7 cellular contexts compared by ENCODE assay signal in genomic region chr3:115239717-115240116, GRCh38.
DNase-seq lines count a peak whose midpoint lies in the region; ATAC-seq and TF ChIP-seq lines count a peak whose summit lies in the region.

No MANE protein-coding gene starts in this region.

- no peak overlapping the region for H3K27ac Mint-ChIP-seq in progenitor cell of endocrine pancreas

- peak overlapping the region in 8 of 10 donors; percentile 3 to 87 (median 54) for H3K27ac ChIP-seq in heart right ventricle

- no peaks in the 10 kb centered on the region for H3K36me3 ChIP-seq in heart right ventricle

- intact Hi-C loops in heart right ventricle (cut with DNase I) = no loop called here

- H3K9me3 Mint-ChIP-seq in progenitor cell of endocrine pancreas (ENCODE audit: low read depth) = no peaks in the 10 kb centered on the region

- DNase-seq in NCI-H1092 treated with DMSO at 0.1 percent for 48 hours (lab: John Stamatoyannopoulos, UW) (peak; percentile 80), T1000 (lab: John Stamatoyannopoulos, UW) (peak; percentile 74), heart right ventricle (peak; percentile 13 to 70), smooth muscle cell of the brain vasculature (ENCODE audit: low read depth, low spot score) (peak; percentile 69), progenitor cell of endocrine pancreas (ENCODE audit: low spot score, unreplicated experiment) (no peak)
- DNase-seq in activated CD4-positive, alpha-beta T cell treated with anti-CD3 and anti-CD28 coated beads, Interleukin-2, amount 50 U/mL, for 1 hour = no peak

- H3K4me3 Mint-ChIP-seq in progenitor cell of endocrine pancreas (ENCODE audit: low read depth) = no peak overlapping the region

- no peak for TF ChIP-seq CTCF in heart right ventricle (IDR thresholded peaks at IDR 0.05)
- no peak for TF ChIP-seq CTCF in progenitor cell of endocrine pancreas (IDR thresholded peaks at IDR 0.05; ENCODE audit: unreplicated experiment)

- H3K27me3 Mint-ChIP-seq in progenitor cell of endocrine pancreas = no peaks in the 10 kb centered on the region

- no peaks in the 10 kb centered on the region for H3K27me3 ChIP-seq in heart right ventricle

- H3K9me3 ChIP-seq in heart right ventricle = no peaks in the 10 kb centered on the region

- H3K4me1 Mint-ChIP-seq in progenitor cell of endocrine pancreas (ENCODE audit: low read depth) = no peaks in the 10 kb centered on the region

- H3K4me3 ChIP-seq in heart right ventricle = no peak overlapping the region

- H3K4me1 ChIP-seq in heart right ventricle = peaks cover 0 to 30% (median 13%) of the 10 kb centered on the region in 9 donors

- peak; percentile 85 to 99 (median 96) for ATAC-seq in heart right ventricle
- ATAC-seq in HG03442 (IDR thresholded peaks at IDR 0.05; ENCODE audit: unreplicated experiment) = no peak

- no peaks in the 10 kb centered on the region for H3K36me3 Mint-ChIP-seq in progenitor cell of endocrine pancreas (ENCODE audit: insufficient read depth)

- WGBS in heart right ventricle, 2 donors = 10 to 27% methylated on average over 6 of the region's 6 CpGs

Comparison
In these comparisons a context has a peak if more than half of its experiments do, and no peak if none do; other contexts are left out.
1. DNase-seq: peak in NCI-H1092 treated with DMSO at 0.1 percent for 48 hours (single experiment), T1000 (single experiment), heart right ventricle (2 of 2) and smooth muscle cell of the brain vasculature (single experiment); none in activated CD4-positive, alpha-beta T cell treated with anti-CD3 and anti-CD28 coated beads, Interleukin-2, amount 50 U/mL, for 1 hour (single experiment) and progenitor cell of endocrine pancreas (single experiment).